Comparison of ENCODE assay signal across 1 cellular context in the genomic region with DNA sequence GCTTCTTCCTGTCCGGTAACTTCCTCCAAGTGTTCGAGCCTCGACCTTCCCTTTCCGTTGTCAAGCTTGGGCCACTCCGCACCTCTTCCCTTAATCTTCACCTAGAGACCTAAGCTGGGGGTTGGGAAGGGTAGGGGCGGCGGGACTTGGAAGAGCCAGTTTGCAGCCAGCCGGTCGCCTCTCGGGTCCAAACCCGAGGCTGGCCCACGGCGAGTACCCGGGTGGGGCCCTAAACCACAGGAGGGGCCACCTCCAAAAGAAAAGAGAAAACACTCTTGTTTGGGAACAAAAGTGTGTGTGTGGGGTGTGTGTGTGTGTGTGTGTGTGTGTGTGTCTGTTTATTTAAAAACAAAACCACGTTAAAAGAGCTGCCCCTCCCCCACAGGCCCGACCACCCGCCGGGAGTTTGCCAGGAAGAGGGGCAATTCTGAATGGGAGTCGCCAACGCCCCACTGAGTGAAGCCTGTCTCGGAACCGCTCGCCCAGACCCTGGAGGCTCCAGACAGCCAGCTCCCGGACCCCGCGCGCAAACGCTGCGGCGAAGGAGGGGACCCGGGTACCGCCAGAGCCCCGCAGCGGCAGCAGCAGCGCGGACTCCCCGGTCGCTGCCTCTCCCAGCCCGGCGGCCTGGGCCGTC.
TF ChIP-seq lines count a peak whose summit lies in the region.

No MANE protein-coding gene starts in this region.

TF ChIP-seq in IMR-90, 13 proteins besides CTCF, POLR2A, EP300 and RAD21:
- TF ChIP-seq USF2 (IDR thresholded peaks at IDR 0.05; ENCODE audit: low read depth, low read length), result no peak
- no peak for TF ChIP-seq NFE2L2 (IDR thresholded peaks at IDR 0.05; ENCODE audit: low read depth, low read length)
- no peak for TF ChIP-seq RFX5 (IDR thresholded peaks at IDR 0.05; ENCODE audit: low read depth, low read length)
- no peak for TF ChIP-seq FOS (IDR thresholded peaks at IDR 0.05; ENCODE audit: low read depth, low read length)
- TF ChIP-seq CEBPB (IDR thresholded peaks at IDR 0.05; ENCODE audit: low read depth, low read length), result no peak
- no peak for TF ChIP-seq MAFK (IDR thresholded peaks at IDR 0.05; ENCODE audit: low read depth, low read length)
- no peak for TF ChIP-seq CHD1 (IDR thresholded peaks at IDR 0.05; ENCODE audit: low read depth, low read length)
- TF ChIP-seq SMC3 (IDR thresholded peaks at IDR 0.05; ENCODE audit: low read depth, low read length), result no peak
- no peak for TF ChIP-seq MAZ (IDR thresholded peaks at IDR 0.05; ENCODE audit: borderline replicate concordance, low read depth, low read length)
- no peak for TF ChIP-seq MXI1 (IDR thresholded peaks at IDR 0.05; ENCODE audit: borderline replicate concordance, low read depth, low read length)
- TF ChIP-seq BHLHE40 (IDR thresholded peaks at IDR 0.05; ENCODE audit: low read depth, low read length), result no peak
- TF ChIP-seq RCOR1 (IDR thresholded peaks at IDR 0.05; ENCODE audit: insufficient replicate concordance, low read length), result no peak
- no peak for TF ChIP-seq ELK1 (IDR thresholded peaks at IDR 0.05; ENCODE audit: borderline replicate concordance, low read depth, low read length)
